ENCODE assay signal across 24 cellular contexts in the genomic region with DNA sequence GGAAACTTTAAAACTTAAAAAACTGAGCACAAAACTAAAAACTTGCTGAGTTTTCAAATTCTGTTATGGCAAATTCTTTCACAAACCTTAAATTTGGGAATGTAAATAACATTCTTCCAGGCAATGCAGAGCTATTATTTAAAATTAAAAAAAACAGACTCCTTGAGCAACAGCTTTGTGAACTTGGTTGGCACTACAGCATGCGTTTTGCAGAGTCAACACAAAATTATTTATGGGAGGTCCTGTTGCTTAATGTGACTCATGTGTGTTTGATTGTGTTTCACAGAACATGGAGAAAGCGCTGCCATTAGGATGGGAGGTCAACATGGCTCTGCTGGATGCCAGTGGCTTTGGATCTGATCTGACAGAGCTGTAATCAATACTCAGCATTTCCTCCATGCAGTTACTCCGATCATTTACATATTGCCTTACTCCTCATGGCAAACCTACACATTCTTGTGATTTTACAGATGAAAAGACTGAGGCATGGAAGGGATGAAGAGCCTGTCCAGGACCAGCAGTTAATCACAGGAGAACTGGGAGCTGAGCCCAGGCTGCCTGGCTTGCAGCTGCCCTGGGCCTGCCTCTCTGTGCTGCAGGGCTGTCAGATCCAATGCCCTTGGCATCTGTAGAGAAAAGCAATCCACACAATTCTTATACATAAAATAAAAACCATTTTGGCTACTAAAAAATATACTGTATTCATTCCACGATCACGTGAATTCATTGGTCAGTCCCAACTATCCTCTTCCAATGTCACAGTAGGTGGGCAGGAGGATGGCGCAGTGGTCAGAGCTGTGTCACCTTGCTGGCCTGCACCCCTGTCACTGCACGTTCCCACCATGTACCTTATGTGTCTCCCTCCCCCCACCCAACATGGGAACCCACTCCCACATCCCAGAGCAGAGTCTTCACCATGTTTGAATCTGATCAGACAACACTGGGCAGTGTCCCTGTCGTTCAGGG.
DNase-seq lines count a peak whose midpoint lies in the region; ATAC-seq and TF ChIP-seq lines count a peak whose summit lies in the region.
"Had no signal": no experiment of that assay in that cellular context is flagged by ENCODE, and none has a peak within 500 bp of the region (broad histone marks: within the 10 kb centered on the region; RNA-seq: fewer than 3 reads in every experiment).

No MANE protein-coding gene starts in this region.

- H3K9me3 Mint-ChIP-seq in activated T-cell treated with anti-CD3 and anti-CD28 coated beads, Interleukin-2, amount 50 U/mL, for 4 hours, result no peaks in the 10 kb centered on the region
- no peaks in the 10 kb centered on the region for H3K9me3 Mint-ChIP-seq in activated T-cell treated with anti-CD3 and anti-CD28 coated beads, Interleukin-2, amount 50 U/mL, for 24 hours
- H3K9me3 Mint-ChIP-seq: activated naive CD4-positive, alpha-beta T cell treated with anti-CD3 and anti-CD28 coated beads for 36 hours; central memory CD8-positive, alpha-beta T cell had no signal

- WGBS in sigmoid colon, 2 donors, result 74 to 80% methylated on average over 8 of the region's 8 CpGs

- peak overlapping the region; percentile 11 for H3K4me3 Mint-ChIP-seq in activated T-cell treated with anti-CD3 and anti-CD28 coated beads, Interleukin-2, amount 50 U/mL, for 4 hours
- no peak overlapping the region for H3K4me3 Mint-ChIP-seq in activated T-cell treated with anti-CD3 and anti-CD28 coated beads, Interleukin-2, amount 50 U/mL, for 24 hours
- H3K4me3 Mint-ChIP-seq: activated naive CD4-positive, alpha-beta T cell treated with anti-CD3 and anti-CD28 coated beads for 36 hours; central memory CD8-positive, alpha-beta T cell; naive thymus-derived CD8-positive, alpha-beta T cell had no signal

- H3K4me1 ChIP-seq in SJSA1 (replicated peaks) (peaks cover 35% of the 10 kb centered on the region), sigmoid colon (peaks cover 0 to 44% (median 24%) of the 10 kb centered on the region in 4 donors)
- H3K4me1 ChIP-seq: BLaER1, upper lobe of left lung had no signal

- no peaks in the 10 kb centered on the region for H3K27me3 ChIP-seq in SJSA1 (replicated peaks)
- H3K27me3 ChIP-seq in sigmoid colon, result no peaks in the 10 kb centered on the region
- H3K27me3 ChIP-seq: BLaER1, upper lobe of left lung had no signal

- no peak for DNase-seq in activated T-cell treated with anti-CD3 and anti-CD28 coated beads, Interleukin-2, amount 50 U/mL, for 4 hours
- no peak for DNase-seq in activated T-cell treated with anti-CD3 and anti-CD28 coated beads, Interleukin-2, amount 50 U/mL, for 24 hours
- peak in 1 of 2 experiments; percentile 67 for DNase-seq in SJSA1 (ENCODE audit: low read depth in 1 of 2, low spot score in 2 of 2)
- DNase-seq in fibroblast of mammary gland (ENCODE audit: low read depth), result peak; percentile 77
- peak; percentile 58 for DNase-seq in sigmoid colon
- no peak for DNase-seq in stimulated activated naive CD8-positive, alpha-beta T cell treated with anti-CD3 and anti-CD28 coated beads, Interleukin-15, Interleukin-2, amounts not matched to agents 100 U/mL and 50 U/mL, for 24 hours
- no peak for DNase-seq in COLO829 (ENCODE audit: low spot score)
- no peak for DNase-seq in activated effector memory CD4-positive, alpha-beta T cell treated with anti-CD3 and anti-CD28 coated beads, Interleukin-2, amount 50 U/mL, for 16 hours
- DNase-seq: 8988T; activated naive CD4-positive, alpha-beta T cell treated with anti-CD3 and anti-CD28 coated beads for 36 hours; activated T-cell treated with anti-CD3 and anti-CD28 coated beads, Interleukin-2, amount 50 U/mL, for 48 hours; anterior cingulate cortex; head of caudate nucleus; KBM-7; naive thymus-derived CD8-positive, alpha-beta T cell; NCI-H187 treated with DMSO at 0.1 percent for 48 hours; NCI-H2227 treated with DMSO at 0.1 percent for 48 hours; NCI-H774; upper lobe of left lung had no signal

- no peaks in the 10 kb centered on the region for H3K4me1 Mint-ChIP-seq in activated T-cell treated with anti-CD3 and anti-CD28 coated beads, Interleukin-2, amount 50 U/mL, for 4 hours (ENCODE audit: low read depth)
- no peaks in the 10 kb centered on the region for H3K4me1 Mint-ChIP-seq in activated T-cell treated with anti-CD3 and anti-CD28 coated beads, Interleukin-2, amount 50 U/mL, for 24 hours (ENCODE audit: low read depth)
- H3K4me1 Mint-ChIP-seq: central memory CD8-positive, alpha-beta T cell had no signal

- H3K27ac ChIP-seq in SJSA1 (peak overlapping the region; percentile 22), sigmoid colon (peak overlapping the region in 1 of 4 donors; percentile 3)
- H3K27ac ChIP-seq: BLaER1, epithelial cell of prostate, upper lobe of left lung had no signal

- H3K9me3 ChIP-seq in SJSA1 (replicated peaks), result no peaks in the 10 kb centered on the region
- H3K9me3 ChIP-seq in sigmoid colon, result no peaks in the 10 kb centered on the region
- H3K9me3 ChIP-seq: BLaER1, upper lobe of left lung had no signal

- intact Hi-C loops in sigmoid colon (cut with DNase I), result no loop called here

- H3K4me3 ChIP-seq in SJSA1, result no peak overlapping the region
- H3K4me3 ChIP-seq in fibroblast of mammary gland (ENCODE audit: control insufficient read depth, low read depth, low read length), result no peak overlapping the region
- H3K4me3 ChIP-seq in sigmoid colon, result no peak overlapping the region
- H3K4me3 ChIP-seq: BLaER1, upper lobe of left lung had no signal

- H3K27me3 Mint-ChIP-seq in activated T-cell treated with anti-CD3 and anti-CD28 coated beads, Interleukin-2, amount 50 U/mL, for 4 hours (ENCODE audit: low read depth), result no peaks in the 10 kb centered on the region
- peaks cover 11% of the 10 kb centered on the region for H3K27me3 Mint-ChIP-seq in activated T-cell treated with anti-CD3 and anti-CD28 coated beads, Interleukin-2, amount 50 U/mL, for 24 hours

- ATAC-seq in activated T-cell treated with anti-CD3 and anti-CD28 coated beads, Interleukin-2, amount 50 U/mL, for 4 hours, result no peak
- ATAC-seq in stimulated activated naive CD8-positive, alpha-beta T cell treated with anti-CD3 and anti-CD28 coated beads, Interleukin-15, Interleukin-2, amounts not matched to agents 100 U/mL and 50 U/mL, for 24 hours, result no peak
- ATAC-seq: activated CD4-positive, CD25-positive, alpha-beta regulatory T cell treated with anti-CD3 and anti-CD28 coated beads, Interleukin-2, amount 50 U/mL, for 24 hours; HCT116; naive thymus-derived CD8-positive, alpha-beta T cell had no signal

- no peak for TF ChIP-seq POLR2A in sigmoid colon (IDR thresholded peaks at IDR 0.05)

- no peak overlapping the region for H3K27ac Mint-ChIP-seq in activated T-cell treated with anti-CD3 and anti-CD28 coated beads, Interleukin-2, amount 50 U/mL, for 24 hours
- H3K27ac Mint-ChIP-seq: activated naive CD4-positive, alpha-beta T cell treated with anti-CD3 and anti-CD28 coated beads for 36 hours; naive thymus-derived CD8-positive, alpha-beta T cell had no signal

- no peaks in the 10 kb centered on the region for H3K36me3 Mint-ChIP-seq in activated T-cell treated with anti-CD3 and anti-CD28 coated beads, Interleukin-2, amount 50 U/mL, for 4 hours (ENCODE audit: insufficient read depth)
- H3K36me3 Mint-ChIP-seq in activated T-cell treated with anti-CD3 and anti-CD28 coated beads, Interleukin-2, amount 50 U/mL, for 24 hours (ENCODE audit: low read depth), result no peaks in the 10 kb centered on the region
- H3K36me3 Mint-ChIP-seq: naive thymus-derived CD8-positive, alpha-beta T cell had no signal

- TF ChIP-seq CTCF in fibroblast of mammary gland (conservative IDR thresholded peaks at IDR 0.05; ENCODE audit: control insufficient read depth, insufficient read depth, low read depth, low read length), result no peak
- TF ChIP-seq CTCF in sigmoid colon (IDR thresholded peaks at IDR 0.05), result no peak

- H3K36me3 ChIP-seq in SJSA1, result no peaks in the 10 kb centered on the region
- H3K36me3 ChIP-seq in sigmoid colon, result no peaks in the 10 kb centered on the region
- H3K36me3 ChIP-seq: BLaER1, upper lobe of left lung had no signal

- TF ChIP-seq EP300 in sigmoid colon (IDR thresholded peaks at IDR 0.05), result no peak

Comparison
In these comparisons a context has a peak if more than half of its experiments do, and no peak if none do; other contexts are left out.
1. DNase-seq: peak in fibroblast of mammary gland (single experiment) and sigmoid colon (single experiment); none in activated T-cell treated with anti-CD3 and anti-CD28 coated beads, Interleukin-2, amount 50 U/mL, for 4 hours (single experiment), activated T-cell treated with anti-CD3 and anti-CD28 coated beads, Interleukin-2, amount 50 U/mL, for 24 hours (single experiment), stimulated activated naive CD8-positive, alpha-beta T cell treated with anti-CD3 and anti-CD28 coated beads, Interleukin-15, Interleukin-2, amounts not matched to agents 100 U/mL and 50 U/mL, for 24 hours (single experiment), COLO829 (single experiment) and activated effector memory CD4-positive, alpha-beta T cell treated with anti-CD3 and anti-CD28 coated beads, Interleukin-2, amount 50 U/mL, for 16 hours (single experiment).